Comparison of ENCODE assay signal across 9 cellular contexts in the genomic region with DNA sequence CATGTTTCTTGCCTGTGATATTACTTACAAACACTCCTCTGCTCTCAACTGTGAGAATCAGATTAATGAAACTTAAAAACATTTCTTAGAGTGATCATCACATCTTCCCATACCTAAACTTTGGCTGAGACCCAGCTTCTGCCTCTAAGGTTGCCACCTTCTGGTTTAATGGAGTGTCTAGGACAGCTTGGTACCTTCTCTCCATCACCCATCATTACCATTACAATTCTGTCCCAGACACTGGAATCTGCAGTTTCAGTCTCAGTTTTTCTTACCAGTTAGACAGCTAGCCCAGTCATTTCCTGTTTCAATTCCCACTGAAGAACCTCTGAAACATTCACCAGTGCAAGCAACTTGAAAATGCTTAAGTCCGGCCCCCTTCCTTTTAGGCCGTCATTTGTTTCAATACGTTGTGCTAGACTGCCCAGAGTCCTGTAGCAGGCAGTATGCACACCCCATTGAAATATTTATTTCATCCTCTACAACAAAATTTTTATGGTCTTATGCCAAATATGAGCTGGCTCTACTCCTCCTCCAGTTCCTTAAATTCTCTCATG.
DNase-seq lines count a peak whose midpoint lies in the region; ATAC-seq lines count a peak whose summit lies in the region.
"Had no signal": no experiment of that assay in that cellular context is flagged by ENCODE, and none has a peak within 500 bp of the region (broad histone marks: within the 10 kb centered on the region; RNA-seq: fewer than 3 reads in every experiment).

No MANE protein-coding gene starts in this region.

- DNase-seq in Right ventricle myocardium superior = no peak
- no peak for DNase-seq in cardiac septum (ENCODE audit: low spot score)
- DNase-seq in activated naive CD8-positive, alpha-beta T cell treated with anti-CD3 and anti-CD28 coated beads, Interleukin-2, amount 10 ng/mL, durations not matched to agents 7 days and 5 days = no peak
- DNase-seq in immature natural killer cell = no peak
- no peak for DNase-seq in aorta
- DNase-seq in CD4-positive, alpha-beta memory T cell = no peak
- DNase-seq in T-helper 2 cell treated with Interferon-gamma antibody and Interleukin-4, amounts not matched to agents 5 μg/mL and 100 μg/mL, for 36 hours (ENCODE audit: low spot score) = no peak
- DNase-seq in KG1 (lab: John Stamatoyannopoulos, UW) = no peak
- DNase-seq: ACHN had no signal

- ATAC-seq in Right ventricle myocardium superior (ENCODE audit: poor library complexity) (peak; percentile 25), aorta (ENCODE audit: low FRiP score) (peak; percentile 29)
- peak; percentile 60 for ATAC-seq in activated naive CD8-positive, alpha-beta T cell treated with anti-CD3 and anti-CD28 coated beads, Interleukin-2, amount 10 ng/mL, durations not matched to agents 7 days and 5 days (ENCODE audit: low read depth)

- no peak overlapping the region for H3K27ac Mint-ChIP-seq in activated naive CD8-positive, alpha-beta T cell treated with anti-CD3 and anti-CD28 coated beads, Interleukin-2, amount 10 ng/mL, durations not matched to agents 7 days and 5 days
- H3K27ac Mint-ChIP-seq in immature natural killer cell = peak overlapping the region in 4 of 6 donors; percentile 6 to 63 (median 43)
- H3K27ac Mint-ChIP-seq in CD4-positive, alpha-beta memory T cell = no peak overlapping the region
- H3K27ac Mint-ChIP-seq in T-helper 2 cell treated with Interferon-gamma antibody and Interleukin-4, amounts not matched to agents 5 μg/mL and 100 μg/mL, for 36 hours = no peak overlapping the region

- H3K27me3 Mint-ChIP-seq in activated naive CD8-positive, alpha-beta T cell treated with anti-CD3 and anti-CD28 coated beads, Interleukin-2, amount 10 ng/mL, durations not matched to agents 7 days and 5 days = peaks cover 1% of the 10 kb centered on the region
- H3K27me3 Mint-ChIP-seq in immature natural killer cell (ENCODE audit: low read depth in 3 of 3) = no peaks in the 10 kb centered on the region
- H3K27me3 Mint-ChIP-seq in CD4-positive, alpha-beta memory T cell = peaks cover 1% of the 10 kb centered on the region in 2 donors
- H3K27me3 Mint-ChIP-seq in T-helper 2 cell treated with Interferon-gamma antibody and Interleukin-4, amounts not matched to agents 5 μg/mL and 100 μg/mL, for 36 hours (ENCODE audit: low read depth) = peaks cover 33% of the 10 kb centered on the region

- H3K4me1 ChIP-seq in aorta (ENCODE audit: control insufficient read depth in 1 of 2, insufficient read depth in 2 of 2, low read length in 2 of 2) = peaks cover 0 to 2% of the 10 kb centered on the region in 2 donors
- no peaks in the 10 kb centered on the region for H3K4me1 ChIP-seq in CD4-positive, alpha-beta memory T cell (ENCODE audit: insufficient read depth, low read length)

- WGBS in aorta, 2 donors = 42 to 44% methylated on average over 3 of the region's 3 CpGs

- no peaks in the 10 kb centered on the region for H3K36me3 ChIP-seq in aorta (ENCODE audit: control insufficient read depth in 1 of 2, insufficient read depth in 2 of 2, low read length in 1 of 2)
- no peaks in the 10 kb centered on the region for H3K36me3 ChIP-seq in CD4-positive, alpha-beta memory T cell (ENCODE audit: insufficient read depth, low read length)

- peaks cover 6% of the 10 kb centered on the region for H3K4me1 Mint-ChIP-seq in activated naive CD8-positive, alpha-beta T cell treated with anti-CD3 and anti-CD28 coated beads, Interleukin-2, amount 10 ng/mL, durations not matched to agents 7 days and 5 days
- peaks cover 4 to 11% of the 10 kb centered on the region in 2 donors for H3K4me1 Mint-ChIP-seq in immature natural killer cell
- H3K4me1 Mint-ChIP-seq in CD4-positive, alpha-beta memory T cell = no peaks in the 10 kb centered on the region
- H3K4me1 Mint-ChIP-seq in T-helper 2 cell treated with Interferon-gamma antibody and Interleukin-4, amounts not matched to agents 5 μg/mL and 100 μg/mL, for 36 hours (ENCODE audit: low read depth) = peaks cover 4% of the 10 kb centered on the region

- CTCF ChIA-PET in CD4-positive, alpha-beta memory T cell (lab: Charles Lee; ENCODE audit: partially characterized antibody) = interaction anchor here (1.6 kb wide), 1 partner anchor 9 kb away, joined by 3 read pairs; no protein-coding TSS in a partner anchor

- POLR2A ChIA-PET in activated naive CD8-positive, alpha-beta T cell treated with anti-CD3 and anti-CD28 coated beads, Interleukin-2, amount 10 ng/mL, durations not matched to agents 7 days and 5 days (lab: Charles Lee) = no interaction called here
- POLR2A ChIA-PET in CD4-positive, alpha-beta memory T cell (lab: Charles Lee; ENCODE audit: partially characterized antibody) = no interaction called here

- H3K9me3 ChIP-seq in aorta (ENCODE audit: control insufficient read depth, low read length) = no peaks in the 10 kb centered on the region
- H3K9me3 ChIP-seq in CD4-positive, alpha-beta memory T cell (ENCODE audit: control insufficient read depth in 1 of 2, low read length in 2 of 2) = no peaks in the 10 kb centered on the region

- H3K4me3 ChIP-seq in aorta (ENCODE audit: low read length in 2 of 2) = no peak overlapping the region
- no peak overlapping the region for H3K4me3 ChIP-seq in CD4-positive, alpha-beta memory T cell (ENCODE audit: low read length in 2 of 2)

- intact Hi-C loops in Right ventricle myocardium superior (cut with DNase I) (no loop called here), cardiac septum (cut with DNase I) (no loop called here), aorta (cut with DNase I) (no loop called here)
- intact Hi-C loops in CD4-positive, alpha-beta memory T cell (cut with micrococcal nuclease) = no loop called here

- no peak overlapping the region for H3K27ac ChIP-seq in aorta (ENCODE audit: low read depth in 1 of 2, low read length in 2 of 2)
- no peak overlapping the region for H3K27ac ChIP-seq in CD4-positive, alpha-beta memory T cell (ENCODE audit: low read depth, low read length)

- H3K9me3 Mint-ChIP-seq in activated naive CD8-positive, alpha-beta T cell treated with anti-CD3 and anti-CD28 coated beads, Interleukin-2, amount 10 ng/mL, durations not matched to agents 7 days and 5 days = no peaks in the 10 kb centered on the region
- H3K9me3 Mint-ChIP-seq in immature natural killer cell = peaks cover 0 to 2% (median 0%) of the 10 kb centered on the region in 6 donors
- H3K9me3 Mint-ChIP-seq in CD4-positive, alpha-beta memory T cell = peaks cover 0 to 2% (median 0%) of the 10 kb centered on the region in 8 donors
- no peaks in the 10 kb centered on the region for H3K9me3 Mint-ChIP-seq in T-helper 2 cell treated with Interferon-gamma antibody and Interleukin-4, amounts not matched to agents 5 μg/mL and 100 μg/mL, for 36 hours

- peaks cover 3% of the 10 kb centered on the region for H3K36me3 Mint-ChIP-seq in activated naive CD8-positive, alpha-beta T cell treated with anti-CD3 and anti-CD28 coated beads, Interleukin-2, amount 10 ng/mL, durations not matched to agents 7 days and 5 days
- no peaks in the 10 kb centered on the region for H3K36me3 Mint-ChIP-seq in immature natural killer cell
- peaks cover 0 to 3% of the 10 kb centered on the region in 2 donors for H3K36me3 Mint-ChIP-seq in CD4-positive, alpha-beta memory T cell
- H3K36me3 Mint-ChIP-seq in T-helper 2 cell treated with Interferon-gamma antibody and Interleukin-4, amounts not matched to agents 5 μg/mL and 100 μg/mL, for 36 hours (ENCODE audit: low read depth) = no peaks in the 10 kb centered on the region

- no peaks in the 10 kb centered on the region for H3K27me3 ChIP-seq in aorta (ENCODE audit: control insufficient read depth in 1 of 2, insufficient read depth in 2 of 2, low read length in 1 of 2)
- H3K27me3 ChIP-seq in CD4-positive, alpha-beta memory T cell (ENCODE audit: insufficient read depth, low read length) = no peaks in the 10 kb centered on the region

- no peak overlapping the region for H3K4me3 Mint-ChIP-seq in activated naive CD8-positive, alpha-beta T cell treated with anti-CD3 and anti-CD28 coated beads, Interleukin-2, amount 10 ng/mL, durations not matched to agents 7 days and 5 days
- H3K4me3 Mint-ChIP-seq in immature natural killer cell = no peak overlapping the region
- no peak overlapping the region for H3K4me3 Mint-ChIP-seq in CD4-positive, alpha-beta memory T cell
- H3K4me3 Mint-ChIP-seq in T-helper 2 cell treated with Interferon-gamma antibody and Interleukin-4, amounts not matched to agents 5 μg/mL and 100 μg/mL, for 36 hours = no peak overlapping the region

Comparison
In these comparisons a context has a peak if more than half of its experiments do, and no peak if none do; other contexts are left out.
1. H3K27ac Mint-ChIP-seq: peak in immature natural killer cell (4 of 6); none in activated naive CD8-positive, alpha-beta T cell treated with anti-CD3 and anti-CD28 coated beads, Interleukin-2, amount 10 ng/mL, durations not matched to agents 7 days and 5 days (single experiment), CD4-positive, alpha-beta memory T cell (0 of 7) and T-helper 2 cell treated with Interferon-gamma antibody and Interleukin-4, amounts not matched to agents 5 μg/mL and 100 μg/mL, for 36 hours (single experiment).
2. Peak in every context shown above with its lines, with median percentiles within 50 percentile points of each other: ATAC-seq.